10 cellular contexts compared by ENCODE assay signal in genomic region chr12:47882796-47883546, GRCh38. TPM values are rescaled to one million over a fixed set of nuclear protein-coding genes. Genes with fewer than 3 reads are reported as not detected.
DNase-seq lines count a peak whose midpoint lies in the region; ATAC-seq and TF ChIP-seq lines count a peak whose summit lies in the region.
"Had no signal": no experiment of that assay in that cellular context is flagged by ENCODE, and none has a peak within 500 bp of the region (broad histone marks: within the 10 kb centered on the region; RNA-seq: fewer than 3 reads in every experiment).

No MANE protein-coding gene starts in this region.

- CTCF ChIA-PET in activated CD4-positive, alpha-beta T cell treated with anti-CD3 and anti-CD28 coated beads, Interleukin-2, amount 10 ng/mL, durations not matched to agents 7 days and 5 days (lab: Charles Lee): interaction anchor here (1.0 to 20.0 kb wide), 6 partner anchors 9 to 74 kb away, joined by 3 to 170 read pairs (median 5); partner anchors contain the start of gene VDR

- H3K9me3 ChIP-seq in lung (ENCODE audit: control insufficient read depth in 2 of 2, insufficient read depth in 1 of 2, low read length in 1 of 2) (no peaks in the 10 kb centered on the region), hepatocyte (ENCODE audit: low read depth) (no peaks in the 10 kb centered on the region), endodermal cell (ENCODE audit: control insufficient read depth, low read length) (no peaks in the 10 kb centered on the region)
- H3K9me3 ChIP-seq: adrenal gland had no signal

- H3K4me3 Mint-ChIP-seq in activated CD4-positive, alpha-beta T cell treated with anti-CD3 and anti-CD28 coated beads, Interleukin-2, amount 10 ng/mL, durations not matched to agents 7 days and 5 days: peak overlapping the region; percentile 72
- H3K4me3 Mint-ChIP-seq in endodermal cell: no peak overlapping the region

- ATAC-seq in GM19452 (IDR thresholded peaks at IDR 0.05; ENCODE audit: unreplicated experiment) (peak; percentile 70), HG03354 (IDR thresholded peaks at IDR 0.05; ENCODE audit: poor library complexity, severe bottlenecking, unreplicated experiment) (peak; percentile 87), lung (ENCODE audit: insufficient read depth, low FRiP score) (peak; percentile 19)

- no peak overlapping the region for H3K9ac ChIP-seq in endodermal cell (ENCODE audit: extremely low read depth, low read length, poor library complexity, severe bottlenecking)

- H3K4me3 ChIP-seq in lung (no peak overlapping the region), hepatocyte (no peak overlapping the region), endodermal cell (ENCODE audit: low read length) (no peak overlapping the region)
- H3K4me3 ChIP-seq: adrenal gland had no signal

- WGBS in lung, 2 donors: 33 to 42% methylated on average over 16 of the region's 16 CpGs
- WGBS in hepatocyte (ENCODE audit: low lambda C conversion rate, missing lambda C conversion rate): 90% methylated on average over 14 of the region's 16 CpGs
- WGBS in endodermal cell (ENCODE audit: insufficient coverage in 1 of 2, insufficient read length in 1 of 2), 2 experiments: 92 to 93% methylated on average over 7 to 16 of the region's 16 CpGs

- H3K4me2 ChIP-seq in hepatocyte: no peak overlapping the region

- peak overlapping the region; percentile 95 for H3K27ac Mint-ChIP-seq in activated CD4-positive, alpha-beta T cell treated with anti-CD3 and anti-CD28 coated beads, Interleukin-2, amount 10 ng/mL, durations not matched to agents 7 days and 5 days
- H3K27ac Mint-ChIP-seq in endodermal cell: no peak overlapping the region

- H3K36me3 ChIP-seq in lung (ENCODE audit: control insufficient read depth in 2 of 2, insufficient read depth in 2 of 2, low read length in 2 of 2) (no peaks in the 10 kb centered on the region), hepatocyte (replicated peaks; ENCODE audit: insufficient read depth, low read depth) (no peaks in the 10 kb centered on the region), endodermal cell (ENCODE audit: control insufficient read depth, insufficient read depth, low read length) (no peaks in the 10 kb centered on the region)

- peaks cover 12% of the 10 kb centered on the region for H3K36me3 Mint-ChIP-seq in activated CD4-positive, alpha-beta T cell treated with anti-CD3 and anti-CD28 coated beads, Interleukin-2, amount 10 ng/mL, durations not matched to agents 7 days and 5 days (ENCODE audit: low read depth)
- no peaks in the 10 kb centered on the region for H3K36me3 Mint-ChIP-seq in endodermal cell (ENCODE audit: low read depth)

- no peaks in the 10 kb centered on the region for H3K9me2 ChIP-seq in hepatocyte (replicated peaks; ENCODE audit: insufficient read depth)

- no peaks in the 10 kb centered on the region for H3K27me3 ChIP-seq in lung (ENCODE audit: control insufficient read depth, insufficient read depth)
- H3K27me3 ChIP-seq in hepatocyte: no peaks in the 10 kb centered on the region
- H3K27me3 ChIP-seq in endodermal cell (ENCODE audit: control insufficient read depth, insufficient read depth, low read length, poor library complexity, severe bottlenecking): peaks cover 8% of the 10 kb centered on the region
- H3K27me3 ChIP-seq: adrenal gland had no signal

- DNase-seq in DMS79 treated with DMSO at 0.1 percent for 48 hours (lab: John Stamatoyannopoulos, UW) (peak; percentile 86), lung (ENCODE audit: low spot score) (peak; percentile 60), hepatocyte (ENCODE audit: low spot score) (no peak), NCI-H524 treated with DMSO at 0.1 percent for 48 hours (lab: John Stamatoyannopoulos, UW) (no peak), endodermal cell (no peak)
- DNase-seq in activated CD4-positive, alpha-beta T cell treated with anti-CD3 and anti-CD28 coated beads, Interleukin-2, amount 10 ng/mL, durations not matched to agents 7 days and 5 days: peak; percentile 63

- no peaks in the 10 kb centered on the region for H3K79me2 ChIP-seq in hepatocyte

- H3K9me3 Mint-ChIP-seq in activated CD4-positive, alpha-beta T cell treated with anti-CD3 and anti-CD28 coated beads, Interleukin-2, amount 10 ng/mL, durations not matched to agents 7 days and 5 days: no peaks in the 10 kb centered on the region
- peaks cover 5% of the 10 kb centered on the region for H3K9me3 Mint-ChIP-seq in endodermal cell

- H4K20me1 ChIP-seq in hepatocyte (ENCODE audit: insufficient read depth, poor library complexity, severe bottlenecking): no peaks in the 10 kb centered on the region

- H3K27ac ChIP-seq in lung (ENCODE audit: low read depth in 1 of 2, low read length in 1 of 2) (peak overlapping the region in 1 of 2 donors; percentile 23), hepatocyte (no peak overlapping the region), endodermal cell (ENCODE audit: low read depth, low read length) (no peak overlapping the region)
- H3K27ac ChIP-seq: HL-60 had no signal

- H2AFZ ChIP-seq in hepatocyte: no peak overlapping the region

- TF ChIP-seq CTCF in lung (IDR thresholded peaks at IDR 0.05; ENCODE audit: control extremely low read depth, extremely low read depth): no peak
- TF ChIP-seq CTCF in hepatocyte (IDR thresholded peaks at IDR 0.05; ENCODE audit: poor library complexity): no peak
- no peak for TF ChIP-seq CTCF in endodermal cell (conservative IDR thresholded peaks at IDR 0.05)

- no peaks in the 10 kb centered on the region for H3K27me3 Mint-ChIP-seq in activated CD4-positive, alpha-beta T cell treated with anti-CD3 and anti-CD28 coated beads, Interleukin-2, amount 10 ng/mL, durations not matched to agents 7 days and 5 days
- peaks cover 30% of the 10 kb centered on the region for H3K27me3 Mint-ChIP-seq in endodermal cell (ENCODE audit: insufficient read depth)

- peaks cover 62% of the 10 kb centered on the region for H3K4me1 Mint-ChIP-seq in activated CD4-positive, alpha-beta T cell treated with anti-CD3 and anti-CD28 coated beads, Interleukin-2, amount 10 ng/mL, durations not matched to agents 7 days and 5 days
- no peaks in the 10 kb centered on the region for H3K4me1 Mint-ChIP-seq in endodermal cell

- H3K4me1 ChIP-seq in lung (ENCODE audit: control insufficient read depth in 2 of 2, insufficient read depth in 2 of 2, low read length in 2 of 2) (peaks cover 0 to 11% of the 10 kb centered on the region in 2 donors), hepatocyte (ENCODE audit: insufficient read depth) (no peaks in the 10 kb centered on the region), endodermal cell (ENCODE audit: control insufficient read depth, insufficient read depth, low read length) (no peaks in the 10 kb centered on the region)

- POLR2A ChIA-PET in activated CD4-positive, alpha-beta T cell treated with anti-CD3 and anti-CD28 coated beads, Interleukin-2, amount 10 ng/mL, durations not matched to agents 7 days and 5 days (lab: Charles Lee): interaction anchor here (0.6 to 1.2 kb wide), 4 partner anchors 22 to 468 kb away, joined by 3 to 13 read pairs (median 6); partner anchors contain the start of genes VDR and ZNF641

RNA-seq across cellular contexts. Expression of gene VDR, which starts 21.8 kb away (rescaled TPM):
- total RNA-seq in activated CD4-positive, alpha-beta T cell treated with anti-CD3 and anti-CD28 coated beads, Interleukin-2, amount 10 ng/mL, durations not matched to agents 7 days and 5 days: 10 to 100 TPM; 16.4 to 17.3 TPM
- total RNA-seq in lung: 10 to 100 TPM in 1 of 2 donors, 1 to 10 TPM in 1; 4.4 to 27.4 TPM
- polyA plus RNA-seq in lung: 10 to 100 TPM in 1 of 2 donors, 1 to 10 TPM in 1; 9.1 to 19.5 TPM
- total RNA-seq in hepatocyte: 2.6 and 3.2 TPM in 2 replicates
- 4.9 and 6.1 TPM in 2 replicates for polyA plus RNA-seq in hepatocyte
- total RNA-seq in endodermal cell: under 1 TPM in 1 of 2 donors, not detected in 1; 0.04 TPM
- not detected for polyA plus RNA-seq in endodermal cell (2013, experiment 1 of 2)
- not detected for polyA plus RNA-seq in endodermal cell (2013, experiment 2 of 2)

Comparison
In these comparisons a context has a peak if more than half of its experiments do, and no peak if none do; other contexts are left out.
1. DNase-seq: peak in DMS79 treated with DMSO at 0.1 percent for 48 hours (single experiment), activated CD4-positive, alpha-beta T cell treated with anti-CD3 and anti-CD28 coated beads, Interleukin-2, amount 10 ng/mL, durations not matched to agents 7 days and 5 days (single experiment) and lung (single experiment); none in hepatocyte (single experiment), NCI-H524 treated with DMSO at 0.1 percent for 48 hours (single experiment) and endodermal cell (single experiment).
2. ATAC-seq: peak in every context shown above with its lines; median percentile 87 in HG03354; 70 in GM19452; 19 in lung.